19 cellular contexts compared by ENCODE assay signal in genomic region chr1:1246601-1247340, GRCh38. TPM values are rescaled to one million over a fixed set of nuclear protein-coding genes. Genes with fewer than 3 reads are reported as not detected.
DNase-seq lines count a peak whose midpoint lies in the region; ATAC-seq and TF ChIP-seq lines count a peak whose summit lies in the region.
"Had no signal": no experiment of that assay in that cellular context is flagged by ENCODE, and none has a peak within 500 bp of the region (broad histone marks: within the 10 kb centered on the region; RNA-seq: fewer than 3 reads in every experiment).

Gene C1QTNF12 (minus strand): TSS chr1:1246722. CDS start chr1:1246690, 32 bp downstream.

- H3K9me2 ChIP-seq in Karpas-422 (replicated peaks; ENCODE audit: insufficient read depth, low read length): no peaks in the 10 kb centered on the region

- H3K4me3 Mint-ChIP-seq in endodermal cell: peak within 1 kb of the TSS; percentile 15
- H3K4me3 Mint-ChIP-seq: activated naive CD4-positive, alpha-beta T cell treated with anti-CD3 and anti-CD28 coated beads, Interleukin-2, amount 50 U/mL, for 24 hours; T-helper 1 cell treated with Interleukin-12 subunit alpha and Interleukin-12 subunit beta and Interleukin-4 antibody, amounts not matched to agents 30 μg/mL and 1 μg/mL, for 36 hours had no signal

- in situ Hi-C loops in ACHN (cut with HindIII; ENCODE audit: low pct_ligation_motif_present, low pct_unique_long_range_greater_than_20kb, low sequenced_read_pairs): no loop called here

- no peak within 1 kb of the TSS for H3K9ac ChIP-seq in DND-41 (ENCODE audit: low read depth, low read length)
- H3K9ac ChIP-seq in Karpas-422 (ENCODE audit: low read length): no peak within 1 kb of the TSS
- H3K9ac ChIP-seq in endodermal cell (ENCODE audit: extremely low read depth, low read length, poor library complexity, severe bottlenecking): no peak within 1 kb of the TSS

- H3K27ac Mint-ChIP-seq in endodermal cell: no peak within 1 kb of the TSS
- H3K27ac Mint-ChIP-seq: activated naive CD4-positive, alpha-beta T cell treated with anti-CD3 and anti-CD28 coated beads, Interleukin-2, amount 50 U/mL, for 24 hours; T-helper 1 cell treated with Interleukin-12 subunit alpha and Interleukin-12 subunit beta and Interleukin-4 antibody, amounts not matched to agents 30 μg/mL and 1 μg/mL, for 36 hours had no signal

- peaks cover 3% of the 10 kb centered on the region for H3K36me3 Mint-ChIP-seq in endodermal cell (ENCODE audit: low read depth)
- H3K36me3 Mint-ChIP-seq: activated naive CD4-positive, alpha-beta T cell treated with anti-CD3 and anti-CD28 coated beads, Interleukin-2, amount 50 U/mL, for 24 hours had no signal

- H4K20me1 ChIP-seq in DND-41 (ENCODE audit: insufficient read depth, low read length): no peaks in the 10 kb centered on the region; the same call in 1 of the 2 replicates
- peaks cover 13% of the 10 kb centered on the region; the same call in 1 of the 2 replicates for H4K20me1 ChIP-seq in Karpas-422 (ENCODE audit: insufficient read depth, low read depth, low read length)

- H2AFZ ChIP-seq in DND-41 (ENCODE audit: low read depth, low read length): no peak within 1 kb of the TSS
- H2AFZ ChIP-seq in Karpas-422 (ENCODE audit: low read length): no peak within 1 kb of the TSS

- H3K9me3 ChIP-seq in DND-41 (ENCODE audit: insufficient read depth, low read length, severe bottlenecking) (no peaks in the 10 kb centered on the region), Karpas-422 (ENCODE audit: low read length) (no peaks in the 10 kb centered on the region), endodermal cell (ENCODE audit: control insufficient read depth, low read length) (no peaks in the 10 kb centered on the region), mucosa of descending colon (no peaks in the 10 kb centered on the region)
- H3K9me3 ChIP-seq: pancreas, vagina had no signal

- TF ChIP-seq CTCF in DND-41 (IDR thresholded peaks at IDR 0.05; ENCODE audit: borderline replicate concordance, extremely low read depth, low read length, poor library complexity, severe bottlenecking) (peak; percentile 34), endodermal cell (conservative IDR thresholded peaks at IDR 0.05) (peak; percentile 9), mucosa of descending colon (IDR thresholded peaks at IDR 0.05) (no peak)

- H3K79me2 ChIP-seq in DND-41 (ENCODE audit: insufficient read depth, low read length): no peaks in the 10 kb centered on the region
- no peaks in the 10 kb centered on the region for H3K79me2 ChIP-seq in Karpas-422 (ENCODE audit: low read length)

- ATAC-seq in DND-41 (ENCODE audit: insufficient read depth, low read depth): no peak
- peak; percentile 13 for ATAC-seq in mucosa of descending colon
- ATAC-seq: activated CD4-positive, CD25-positive, alpha-beta regulatory T cell treated with anti-CD3 and anti-CD28 coated beads, Interleukin-2, amount 50 U/mL, for 24 hours had no signal

- DNase-seq in DND-41 (no peak), Karpas-422 (peak; percentile 63), endodermal cell (peak; percentile 81), mucosa of descending colon (no peak), NCI-H1092 (lab: John Stamatoyannopoulos, UW) (no peak), epidermal melanocyte (ENCODE audit: insufficient read length, low spot score) (no peak), ACHN (no peak)
- DNase-seq in stimulated activated CD4-positive, alpha-beta T cell treated with anti-CD3 and anti-CD28 coated beads, Interleukin-4, amount 100 ng/mL, for 24 hours: no peak
- DNase-seq: central memory CD4-positive, alpha-beta T cell; KG1; NCI-H1436; NCI-H510A treated with DMSO at 0.1 percent for 48 hours; stimulated activated naive CD4-positive, alpha-beta T cell had no signal

- H3K27ac ChIP-seq in DND-41 (ENCODE audit: low read length): no peak within 1 kb of the TSS
- no peak within 1 kb of the TSS for H3K27ac ChIP-seq in Karpas-422 (ENCODE audit: low read length)
- no peak within 1 kb of the TSS for H3K27ac ChIP-seq in endodermal cell (ENCODE audit: low read depth, low read length)
- H3K27ac ChIP-seq: pancreas, RWPE1, vagina had no signal

- H3K27me3 Mint-ChIP-seq in endodermal cell (ENCODE audit: insufficient read depth): peaks cover 1% of the 10 kb centered on the region
- H3K27me3 Mint-ChIP-seq: activated naive CD4-positive, alpha-beta T cell treated with anti-CD3 and anti-CD28 coated beads, Interleukin-2, amount 50 U/mL, for 24 hours had no signal

- no peaks in the 10 kb centered on the region for H3K4me1 Mint-ChIP-seq in endodermal cell

- peaks cover 17% of the 10 kb centered on the region for H3K4me1 ChIP-seq in DND-41 (ENCODE audit: insufficient read depth, low read length)
- H3K4me1 ChIP-seq in Karpas-422 (ENCODE audit: low read length): no peaks in the 10 kb centered on the region
- no peaks in the 10 kb centered on the region for H3K4me1 ChIP-seq in endodermal cell (ENCODE audit: control insufficient read depth, insufficient read depth, low read length)
- H3K4me1 ChIP-seq in mucosa of descending colon (ENCODE audit: low read depth): peaks cover 6% of the 10 kb centered on the region
- H3K4me1 ChIP-seq: pancreas had no signal

- H3K4me2 ChIP-seq in DND-41 (ENCODE audit: insufficient read depth, low read length) (no peak within 1 kb of the TSS), Karpas-422 (ENCODE audit: low read depth, low read length, poor library complexity, severe bottlenecking) (no peak within 1 kb of the TSS)

- H3K36me3 ChIP-seq in DND-41 (ENCODE audit: insufficient read depth, low read length): no peaks in the 10 kb centered on the region
- no peaks in the 10 kb centered on the region for H3K36me3 ChIP-seq in Karpas-422 (ENCODE audit: insufficient read depth, low read length)
- no peaks in the 10 kb centered on the region for H3K36me3 ChIP-seq in endodermal cell (ENCODE audit: control insufficient read depth, insufficient read depth, low read length)
- H3K36me3 ChIP-seq in mucosa of descending colon (ENCODE audit: low read depth): no peaks in the 10 kb centered on the region
- H3K36me3 ChIP-seq: pancreas, vagina had no signal

- H3K27me3 ChIP-seq in DND-41 (ENCODE audit: insufficient read depth, low read length, poor library complexity) (no peaks in the 10 kb centered on the region), Karpas-422 (ENCODE audit: low read length) (no peaks in the 10 kb centered on the region), endodermal cell (ENCODE audit: control insufficient read depth, insufficient read depth, low read length, poor library complexity, severe bottlenecking) (peaks cover 12% of the 10 kb centered on the region)
- H3K27me3 ChIP-seq: pancreas, vagina had no signal

- 31 to 37% methylated on average over 15 to 72 of the region's 72 CpGs for WGBS in endodermal cell (ENCODE audit: insufficient coverage in 1 of 2, insufficient read length in 1 of 2), 2 experiments

- intact Hi-C loops in mucosa of descending colon (cut with DNase I, micrococcal nuclease): no loop called here

- no peaks in the 10 kb centered on the region for H3K9me3 Mint-ChIP-seq in endodermal cell
- H3K9me3 Mint-ChIP-seq: activated naive CD4-positive, alpha-beta T cell treated with anti-CD3 and anti-CD28 coated beads, Interleukin-2, amount 50 U/mL, for 24 hours; T-helper 1 cell treated with Interleukin-12 subunit alpha and Interleukin-12 subunit beta and Interleukin-4 antibody, amounts not matched to agents 30 μg/mL and 1 μg/mL, for 36 hours had no signal

- H3K4me3 ChIP-seq in DND-41 (ENCODE audit: low read depth in 1 of 2, low read length in 2 of 2): no peak within 1 kb of the TSS
- H3K4me3 ChIP-seq in Karpas-422 (ENCODE audit: low read length): no peak within 1 kb of the TSS
- no peak within 1 kb of the TSS for H3K4me3 ChIP-seq in endodermal cell (ENCODE audit: low read length)
- no peak within 1 kb of the TSS for H3K4me3 ChIP-seq in mucosa of descending colon
- H3K4me3 ChIP-seq: pancreas had no signal

RNA-seq across cellular contexts. Expression of gene C1QTNF12, which starts in this region (rescaled TPM):
- 2.2 and 2.5 TPM in 2 replicates for total RNA-seq in Karpas-422 (2014; rRNA removed; shearing (Covaris generic); ENCODE audit: low replicate concordance)
- total RNA-seq in endodermal cell (10 to 100 TPM in 1 of 2 donors, 1 to 10 TPM in 1; 8.1 to 13.5 TPM), mucosa of descending colon (10 to 100 TPM; 21.5 to 54.0 (median 36.5) TPM)
- polyA plus RNA-seq in endodermal cell (2013, experiment 1 of 2): 3.2 TPM
- 3.5 TPM for polyA plus RNA-seq in endodermal cell (2013, experiment 2 of 2)
- total RNA-seq: vagina had no signal

Comparison
In these comparisons a context has a peak if more than half of its experiments do, and no peak if none do; other contexts are left out.
1. DNase-seq: peak in Karpas-422 (single experiment) and endodermal cell (single experiment); none in DND-41 (single experiment), mucosa of descending colon (0 of 3), stimulated activated CD4-positive, alpha-beta T cell treated with anti-CD3 and anti-CD28 coated beads, Interleukin-4, amount 100 ng/mL, for 24 hours (single experiment), NCI-H1092 (single experiment), epidermal melanocyte (single experiment) and ACHN (single experiment).